In the genomic region with DNA sequence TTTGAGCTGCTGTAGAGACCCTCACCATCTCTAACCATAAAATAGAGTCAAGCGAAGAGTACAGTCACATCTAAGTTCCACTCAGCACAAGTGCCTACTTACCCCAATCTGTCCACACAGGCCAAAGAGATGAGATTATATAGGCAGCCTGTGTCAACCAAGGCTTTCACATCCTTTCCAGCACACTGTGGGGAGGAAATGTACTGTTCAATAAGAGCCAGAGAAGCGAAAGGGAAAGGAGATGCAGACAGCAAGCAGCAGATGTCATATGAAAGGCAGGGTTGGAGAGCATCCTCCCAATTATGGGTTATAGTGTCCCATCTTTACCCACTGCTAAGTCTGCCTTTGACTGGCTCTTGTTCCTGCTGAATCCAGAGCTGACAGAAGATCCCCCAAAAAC, we compare ENCODE assay signal across 22 cellular contexts. TPM values are rescaled to one million over a fixed set of nuclear protein-coding genes. Genes with fewer than 3 reads are reported as not detected.
DNase-seq lines count a peak whose midpoint lies in the region; ATAC-seq, FAIRE-seq and TF ChIP-seq lines count a peak whose summit lies in the region.
"Had no signal": no experiment of that assay in that cellular context is flagged by ENCODE, and none has a peak within 500 bp of the region (broad histone marks: within the 10 kb centered on the region; RNA-seq: fewer than 3 reads in every experiment).

No MANE protein-coding gene starts in this region.

- no peak for TF ChIP-seq RAD21 in HepG2 (CRISPR knock-in tag; IDR thresholded peaks at IDR 0.05)

- TF ChIP-seq CTCF in HepG2 (CRISPR knock-in tag; IDR thresholded peaks at IDR 0.05), result no peak
- TF ChIP-seq CTCF in right lobe of liver (IDR thresholded peaks at IDR 0.05), result no peak

- no peak overlapping the region for H2AFZ ChIP-seq in HepG2 (ENCODE audit: low read length)

- in situ Hi-C loops in HepG2 (cut with HindIII; ENCODE audit: extremely low pct_ligation_motif_present, low pct_unique_long_range_greater_than_20kb), result no loop called here

- POLR2A ChIA-PET in HepG2 (lab: Yijun Ruan, JAX), result no interaction called here

- no peaks in the 10 kb centered on the region for H3K4me1 Mint-ChIP-seq in stimulated activated memory B cell treated with anti-CD40 and anti-IgM and Interleukin-4, amounts not matched to agents 10 μg/mL and 1 μg/mL and 100 μg/mL, for 72 hours

- H4K20me1 ChIP-seq in HepG2 (ENCODE audit: insufficient read depth, low read length), result no peaks in the 10 kb centered on the region

- H3K27ac ChIP-seq in HepG2 (ENCODE audit: extremely low read length, insufficient read depth, low read length), result no peak overlapping the region
- H3K27ac ChIP-seq in right lobe of liver, result no peak overlapping the region
- H3K27ac ChIP-seq: KMS-11 had no signal

- TF ChIP-seq POLR2A in HepG2 (IDR thresholded peaks at IDR 0.05; ENCODE audit: insufficient read depth in 1 of 2, low read depth in 2 of 2, low read length in 2 of 2) (no peak), right lobe of liver (IDR thresholded peaks at IDR 0.05) (no peak)

- no peak overlapping the region for H3K4me2 ChIP-seq in HepG2 (ENCODE audit: low read depth, low read length)
- H3K4me2 ChIP-seq: KMS-11 had no signal

- no peaks in the 10 kb centered on the region for H3K36me3 Mint-ChIP-seq in stimulated activated memory B cell treated with anti-CD40 and anti-IgM and Interleukin-4, amounts not matched to agents 10 μg/mL and 1 μg/mL and 100 μg/mL, for 72 hours

- H3K9me3 ChIP-seq in HepG2 (ENCODE audit: low read length) (no peaks in the 10 kb centered on the region), right lobe of liver (no peaks in the 10 kb centered on the region)
- H3K9me3 ChIP-seq: BE2C had no signal

- no peak overlapping the region for H3K4me3 Mint-ChIP-seq in stimulated activated memory B cell treated with anti-CD40 and anti-IgM and Interleukin-4, amounts not matched to agents 10 μg/mL and 1 μg/mL and 100 μg/mL, for 72 hours

- H3K36me3 ChIP-seq in HepG2 (replicated peaks in 1 of 2; ENCODE audit: control insufficient read depth in 1 of 2, insufficient read depth in 2 of 2, low read length in 2 of 2) (no peaks in the 10 kb centered on the region), right lobe of liver (no peaks in the 10 kb centered on the region)
- H3K36me3 ChIP-seq: BE2C had no signal

- 50% methylated on average over 2 of the region's 2 CpGs for WGBS in HepG2 (ENCODE audit: low lambda C conversion rate)
- 80% methylated on average over 1 of the region's 2 CpGs for WGBS in right lobe of liver (ENCODE audit: insufficient coverage, low coverage, low lambda C conversion rate, missing lambda C conversion rate)

- CTCF ChIA-PET in HepG2 (lab: Yijun Ruan, JAX; ENCODE audit: low intra/inter-chr PET ratio, low total read pairs), result no interaction called here

- peaks cover 16% of the 10 kb centered on the region for H3K4me1 ChIP-seq in HepG2 (ENCODE audit: insufficient read depth, low read length)
- no peaks in the 10 kb centered on the region for H3K4me1 ChIP-seq in right lobe of liver
- H3K4me1 ChIP-seq: BE2C had no signal

- H3K9me3 Mint-ChIP-seq in stimulated activated memory B cell treated with anti-CD40 and anti-IgM and Interleukin-4, amounts not matched to agents 10 μg/mL and 1 μg/mL and 100 μg/mL, for 72 hours, result no peaks in the 10 kb centered on the region

- FAIRE-seq in HepG2 (lab: Jason Lieb, UNC) (no peak), frontal cortex (lab: Jason Lieb, UNC) (no peak)
- FAIRE-seq: D721Med, HTR-8/SVneo had no signal

- H3K4me3 ChIP-seq in HepG2 (replicated peaks in 1 of 3; ENCODE audit: insufficient read depth in 1 of 3, low read depth in 2 of 3, low read length in 3 of 3) (no peak overlapping the region), right lobe of liver (no peak overlapping the region)

- H3K27me3 Mint-ChIP-seq in stimulated activated memory B cell treated with anti-CD40 and anti-IgM and Interleukin-4, amounts not matched to agents 10 μg/mL and 1 μg/mL and 100 μg/mL, for 72 hours, result peaks cover 15% of the 10 kb centered on the region

- DNase-seq in HepG2 (ENCODE audit: low spot score), result no peak
- DNase-seq in right lobe of liver, result no peak
- DNase-seq in frontal cortex (ENCODE audit: low spot score in 2 of 2), result no peak
- DNase-seq: BE2C, DMS53, GF-D8, GOT3, HCEC 1CT, IMR-90, NCI-H1105, NCI-H146, NCI-H2029, NCI-H2227 treated with DMSO at 0.1 percent for 48 hours, NCI-H510A had no signal

- TF ChIP-seq EP300 in HepG2 (IDR thresholded peaks at IDR 0.05; ENCODE audit: low read depth in 2 of 2, low read length in 2 of 2), result no peak
- TF ChIP-seq EP300 in HepG2 (CRISPR knock-in tag; IDR thresholded peaks at IDR 0.05; ENCODE audit: borderline replicate concordance), result no peak

- H3K27me3 ChIP-seq in HepG2 (ENCODE audit: control insufficient read depth in 1 of 2, insufficient read depth in 2 of 2, low read length in 2 of 2), result peaks cover 0 to 17% of the 10 kb centered on the region in 2 experiments; a peak in 1 of 5 replicates
- H3K27me3 ChIP-seq in right lobe of liver, result no peaks in the 10 kb centered on the region
- H3K27me3 ChIP-seq: BE2C had no signal

- BruUV-seq in HepG2 (replicated peaks; lab: Mats Ljungman, UMichigan), result no TSS peak

- ATAC-seq in HepG2 (peak; percentile 33; the same call in 2 of the 3 replicates), right lobe of liver (no peak), HG03280 (IDR thresholded peaks at IDR 0.05; ENCODE audit: unreplicated experiment) (peak; percentile 50)
- peak; percentile 34 for ATAC-seq in stimulated activated memory B cell treated with anti-CD40 and anti-IgM and Interleukin-4, amounts not matched to agents 10 μg/mL and 1 μg/mL and 100 μg/mL, for 72 hours
- ATAC-seq: Panc1, SK-N-SH treated with all-trans-retinoic acid at 6 μM for 48 hours had no signal

- no peak overlapping the region for H3K9ac ChIP-seq in HepG2 (ENCODE audit: insufficient read depth, low read depth, low read length)
- H3K9ac ChIP-seq: KMS-11 had no signal

- intact Hi-C loops in HepG2 (cut with micrococcal nuclease; ENCODE audit: unreplicated experiment), result no loop called here
- intact Hi-C loops in right lobe of liver (cut with DNase I), result no loop called here

- H3K27ac Mint-ChIP-seq in stimulated activated memory B cell treated with anti-CD40 and anti-IgM and Interleukin-4, amounts not matched to agents 10 μg/mL and 1 μg/mL and 100 μg/mL, for 72 hours, result no peak overlapping the region

- no peaks in the 10 kb centered on the region for H3K79me2 ChIP-seq in HepG2 (ENCODE audit: insufficient read depth, low read length)

RNA-seq across cellular contexts. Expression of a gene that starts 16.4 kb away (rescaled TPM):
- total RNA-seq in HepG2 (2016; rRNA removed; fragmentation: Illumina TruSeq; extraction: Trizol), result 0.07 and 0.24 TPM in 2 replicates
- total RNA-seq in HepG2 (2016; cell fraction: cytosol; rRNA removed; fragmentation: Illumina TruSeq; extraction: Trizol; ENCODE audit: low read depth), result not detected in 2 replicates
- 0.04 and 0.06 TPM in 2 replicates for total RNA-seq in HepG2 (2016; cell fraction: insoluble cytoplasmic fraction; rRNA removed; fragmentation: Illumina TruSeq; extraction: Trizol)
- 0.07 and 0.12 TPM in 2 replicates for total RNA-seq in HepG2 (2016; cell fraction: membrane; rRNA removed; fragmentation: Illumina TruSeq; extraction: Trizol)
- total RNA-seq in HepG2 (2016; cell fraction: nucleus; rRNA removed; fragmentation: Illumina TruSeq; extraction: Trizol), result not detected in 2 replicates
- 0.03 and 0.04 TPM in 2 replicates for polyA plus RNA-seq in HepG2 (2011; rRNA removed)
- 0.04 and 0.06 TPM in 2 replicates for polyA plus RNA-seq in HepG2 (2011; cell fraction: cytosol; rRNA removed)
- polyA plus RNA-seq in HepG2 (2011; cell fraction: nucleus; rRNA removed), result 0.05 and 0.19 TPM in 2 replicates
- polyA plus RNA-seq in HepG2 (2012), result 0.07 and 0.12 TPM in 2 replicates
- polyA plus RNA-seq in HepG2 (2016; cell fraction: cytosol; fragmentation: Illumina TruSeq; extraction: Trizol; ENCODE audit: low read depth), result not detected in 2 replicates
- polyA plus RNA-seq in HepG2 (2016; cell fraction: insoluble cytoplasmic fraction; fragmentation: Illumina TruSeq; extraction: Trizol; ENCODE audit: low read depth), result not detected in 2 replicates
- polyA plus RNA-seq in HepG2 (2016; cell fraction: membrane; fragmentation: Illumina TruSeq; extraction: Trizol; ENCODE audit: low read depth), result not detected in 2 replicates
- polyA plus RNA-seq in HepG2 (2016; cell fraction: nucleus; fragmentation: Illumina TruSeq; extraction: Trizol; ENCODE audit: insufficient read depth, low read depth), result not detected in 2 replicates
- polyA minus RNA-seq in HepG2 (2011; rRNA and poly(A)+ RNA removed; ENCODE audit: low replicate concordance), result 0.06 TPM in 1 of 2 replicates, not detected in the other
- not detected in 2 replicates for polyA minus RNA-seq in HepG2 (2011; cell fraction: cytosol; rRNA and poly(A)+ RNA removed)
- not detected in 2 replicates for polyA minus RNA-seq in HepG2 (2011; cell fraction: nucleus; rRNA and poly(A)+ RNA removed)
- total RNA-seq in right lobe of liver, result under 1 TPM in 4 of 6 experiments, not detected in 2; 0.31 to 0.84 (median 0.37) TPM
- total RNA-seq in frontal cortex, result 24.9 TPM

RNA-seq across cellular contexts. Expression of a gene that starts 23.2 kb away (rescaled TPM):
- total RNA-seq in HepG2 (2016; rRNA removed; fragmentation: Illumina TruSeq; extraction: Trizol) (17.4 and 20.8 TPM in 2 replicates), right lobe of liver (10 to 100 TPM; 15.5 to 33.6 (median 19.8) TPM), frontal cortex (65.2 TPM)
- total RNA-seq in HepG2 (2016; cell fraction: cytosol; rRNA removed; fragmentation: Illumina TruSeq; extraction: Trizol; ENCODE audit: low read depth), result 12.2 and 14.3 TPM in 2 replicates
- 17.2 and 21.3 TPM in 2 replicates for total RNA-seq in HepG2 (2016; cell fraction: insoluble cytoplasmic fraction; rRNA removed; fragmentation: Illumina TruSeq; extraction: Trizol)
- 25.3 and 25.6 TPM in 2 replicates for total RNA-seq in HepG2 (2016; cell fraction: membrane; rRNA removed; fragmentation: Illumina TruSeq; extraction: Trizol)
- total RNA-seq in HepG2 (2016; cell fraction: nucleus; rRNA removed; fragmentation: Illumina TruSeq; extraction: Trizol), result 13.8 and 15.3 TPM in 2 replicates
- polyA plus RNA-seq in HepG2 (2011; rRNA removed), result 12.3 and 12.4 TPM in 2 replicates
- 6.4 and 13.3 TPM in 2 replicates for polyA plus RNA-seq in HepG2 (2011; cell fraction: cytosol; rRNA removed)
- 2.8 and 4.6 TPM in 2 replicates for polyA plus RNA-seq in HepG2 (2011; cell fraction: nucleus; rRNA removed)
- 13.0 and 19.3 TPM in 2 replicates for polyA plus RNA-seq in HepG2 (2012)
- polyA plus RNA-seq in HepG2 (2016; cell fraction: cytosol; fragmentation: Illumina TruSeq; extraction: Trizol; ENCODE audit: low read depth), result 14.7 and 19.1 TPM in 2 replicates
- polyA plus RNA-seq in HepG2 (2016; cell fraction: insoluble cytoplasmic fraction; fragmentation: Illumina TruSeq; extraction: Trizol; ENCODE audit: low read depth), result 21.0 and 21.7 TPM in 2 replicates
- 23.1 and 24.9 TPM in 2 replicates for polyA plus RNA-seq in HepG2 (2016; cell fraction: membrane; fragmentation: Illumina TruSeq; extraction: Trizol; ENCODE audit: low read depth)
- 24.7 and 25.5 TPM in 2 replicates for polyA plus RNA-seq in HepG2 (2016; cell fraction: nucleus; fragmentation: Illumina TruSeq; extraction: Trizol; ENCODE audit: insufficient read depth, low read depth)
- polyA minus RNA-seq in HepG2 (2011; rRNA and poly(A)+ RNA removed; ENCODE audit: low replicate concordance), result 5.0 and 18.1 TPM in 2 replicates
- 3.5 and 4.5 TPM in 2 replicates for polyA minus RNA-seq in HepG2 (2011; cell fraction: cytosol; rRNA and poly(A)+ RNA removed)
- 5.5 and 6.5 TPM in 2 replicates for polyA minus RNA-seq in HepG2 (2011; cell fraction: nucleus; rRNA and poly(A)+ RNA removed)

RNA-seq across cellular contexts. Expression of a gene that starts 44.6 kb away (rescaled TPM):
- not detected in 2 replicates for total RNA-seq in HepG2 (2016; rRNA removed; fragmentation: Illumina TruSeq; extraction: Trizol)
- total RNA-seq in HepG2 (2016; cell fraction: cytosol; rRNA removed; fragmentation: Illumina TruSeq; extraction: Trizol; ENCODE audit: low read depth), result not detected in 2 replicates
- not detected in 2 replicates for total RNA-seq in HepG2 (2016; cell fraction: insoluble cytoplasmic fraction; rRNA removed; fragmentation: Illumina TruSeq; extraction: Trizol)
- total RNA-seq in HepG2 (2016; cell fraction: membrane; rRNA removed; fragmentation: Illumina TruSeq; extraction: Trizol), result not detected in 2 replicates
- total RNA-seq in HepG2 (2016; cell fraction: nucleus; rRNA removed; fragmentation: Illumina TruSeq; extraction: Trizol), result not detected in 2 replicates
- polyA plus RNA-seq in HepG2 (2011; rRNA removed), result not detected in 2 replicates
- polyA plus RNA-seq in HepG2 (2011; cell fraction: cytosol; rRNA removed), result not detected in 2 replicates
- not detected in 2 replicates for polyA plus RNA-seq in HepG2 (2011; cell fraction: nucleus; rRNA removed)
- polyA plus RNA-seq in HepG2 (2012), result not detected in 2 replicates
- polyA plus RNA-seq in HepG2 (2016; cell fraction: cytosol; fragmentation: Illumina TruSeq; extraction: Trizol; ENCODE audit: low read depth), result not detected in 2 replicates
- not detected in 2 replicates for polyA plus RNA-seq in HepG2 (2016; cell fraction: insoluble cytoplasmic fraction; fragmentation: Illumina TruSeq; extraction: Trizol; ENCODE audit: low read depth)
- polyA plus RNA-seq in HepG2 (2016; cell fraction: membrane; fragmentation: Illumina TruSeq; extraction: Trizol; ENCODE audit: low read depth), result not detected in 2 replicates
- not detected in 2 replicates for polyA plus RNA-seq in HepG2 (2016; cell fraction: nucleus; fragmentation: Illumina TruSeq; extraction: Trizol; ENCODE audit: insufficient read depth, low read depth)
- not detected in 2 replicates for polyA minus RNA-seq in HepG2 (2011; rRNA and poly(A)+ RNA removed; ENCODE audit: low replicate concordance)
- polyA minus RNA-seq in HepG2 (2011; cell fraction: cytosol; rRNA and poly(A)+ RNA removed), result not detected in 2 replicates
- not detected in 2 replicates for polyA minus RNA-seq in HepG2 (2011; cell fraction: nucleus; rRNA and poly(A)+ RNA removed)
- total RNA-seq in right lobe of liver, result not detected
- not detected for total RNA-seq in frontal cortex
- total RNA-seq: A673, IMR-90 had no signal
- polyA plus RNA-seq: IMR-90 had no signal

RNA-seq across cellular contexts. Expression of a gene that starts 54.7 kb away (rescaled TPM):
- total RNA-seq in HepG2 (2016; rRNA removed; fragmentation: Illumina TruSeq; extraction: Trizol) (not detected in 2 replicates), right lobe of liver (not detected), frontal cortex (not detected)
- total RNA-seq in HepG2 (2016; cell fraction: cytosol; rRNA removed; fragmentation: Illumina TruSeq; extraction: Trizol; ENCODE audit: low read depth), result not detected in 2 replicates
- total RNA-seq in HepG2 (2016; cell fraction: insoluble cytoplasmic fraction; rRNA removed; fragmentation: Illumina TruSeq; extraction: Trizol), result not detected in 2 replicates
- not detected in 2 replicates for total RNA-seq in HepG2 (2016; cell fraction: membrane; rRNA removed; fragmentation: Illumina TruSeq; extraction: Trizol)
- not detected in 2 replicates for total RNA-seq in HepG2 (2016; cell fraction: nucleus; rRNA removed; fragmentation: Illumina TruSeq; extraction: Trizol)
- not detected in 2 replicates for polyA plus RNA-seq in HepG2 (2011; rRNA removed)
- polyA plus RNA-seq in HepG2 (2011; cell fraction: cytosol; rRNA removed), result not detected in 2 replicates
- polyA plus RNA-seq in HepG2 (2011; cell fraction: nucleus; rRNA removed), result not detected in 2 replicates
- polyA plus RNA-seq in HepG2 (2012), result not detected in 2 replicates
- polyA plus RNA-seq in HepG2 (2016; cell fraction: cytosol; fragmentation: Illumina TruSeq; extraction: Trizol; ENCODE audit: low read depth), result not detected in 2 replicates
- polyA plus RNA-seq in HepG2 (2016; cell fraction: insoluble cytoplasmic fraction; fragmentation: Illumina TruSeq; extraction: Trizol; ENCODE audit: low read depth), result not detected in 2 replicates
- not detected in 2 replicates for polyA plus RNA-seq in HepG2 (2016; cell fraction: membrane; fragmentation: Illumina TruSeq; extraction: Trizol; ENCODE audit: low read depth)
- not detected in 2 replicates for polyA plus RNA-seq in HepG2 (2016; cell fraction: nucleus; fragmentation: Illumina TruSeq; extraction: Trizol; ENCODE audit: insufficient read depth, low read depth)
- not detected in 2 replicates for polyA minus RNA-seq in HepG2 (2011; rRNA and poly(A)+ RNA removed; ENCODE audit: low replicate concordance)
- not detected in 2 replicates for polyA minus RNA-seq in HepG2 (2011; cell fraction: cytosol; rRNA and poly(A)+ RNA removed)
- not detected in 2 replicates for polyA minus RNA-seq in HepG2 (2011; cell fraction: nucleus; rRNA and poly(A)+ RNA removed)
- total RNA-seq: A673, IMR-90 had no signal
- polyA plus RNA-seq: IMR-90 had no signal

Comparison
In these comparisons a context has a peak if more than half of its experiments do, and no peak if none do; other contexts are left out.
1. ATAC-seq: peak in HepG2 (single experiment), HG03280 (single experiment) and stimulated activated memory B cell treated with anti-CD40 and anti-IgM and Interleukin-4, amounts not matched to agents 10 μg/mL and 1 μg/mL and 100 μg/mL, for 72 hours (single experiment); none in right lobe of liver (0 of 4).
2. RNA of a gene that starts 16.4 kb away (total RNA-seq): 24.9 TPM in frontal cortex (single experiment); 0.31 to 0.84 TPM in right lobe of liver and 0.04 to 0.24 TPM in HepG2; every median in the first group is over 10 times any median in the second.